12 cellular contexts compared by ENCODE assay signal in the genomic region with DNA sequence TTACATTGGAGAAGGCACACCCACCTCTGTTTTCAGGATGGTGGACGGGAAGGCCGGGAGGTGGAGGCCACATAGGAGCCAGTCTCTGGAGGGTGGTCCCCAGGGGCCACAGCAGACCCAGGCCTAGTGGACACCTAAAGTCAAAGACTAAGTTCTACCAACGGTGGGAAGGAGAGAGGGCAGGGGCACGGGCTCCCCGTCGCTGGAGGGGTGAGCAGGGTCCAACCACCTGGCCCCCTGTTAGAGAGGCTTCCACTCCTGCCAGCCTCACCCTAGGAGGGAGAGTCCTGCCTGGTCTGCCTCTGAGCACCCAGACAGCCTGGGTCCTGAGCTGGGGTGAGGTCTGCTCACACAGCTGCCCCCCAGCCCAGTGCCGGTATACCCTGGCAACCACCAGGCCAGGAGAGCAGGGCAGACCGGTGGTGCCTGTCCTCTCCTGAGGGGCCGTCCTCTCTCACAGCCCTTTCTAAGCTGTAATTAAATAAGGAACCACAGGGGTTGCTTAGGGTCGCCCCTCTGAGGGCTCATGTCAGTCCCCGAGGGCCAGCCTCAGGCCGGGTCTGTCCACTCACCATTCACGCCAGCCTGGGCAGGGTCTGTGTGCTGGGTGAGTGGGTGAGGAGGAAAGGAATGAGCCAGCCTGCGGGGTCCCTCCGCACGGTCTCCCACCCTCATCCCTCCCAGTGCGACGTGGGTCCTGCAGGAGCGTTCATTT. TPM values are rescaled to one million over a fixed set of nuclear protein-coding genes. Genes with fewer than 3 reads are reported as not detected.
DNase-seq lines count a peak whose midpoint lies in the region; ATAC-seq, FAIRE-seq and TF ChIP-seq lines count a peak whose summit lies in the region.
"Had no signal": no experiment of that assay in that cellular context is flagged by ENCODE, and none has a peak within 500 bp of the region (broad histone marks: within the 10 kb centered on the region; RNA-seq: fewer than 3 reads in every experiment).

No MANE protein-coding gene starts in this region.

- no peaks in the 10 kb centered on the region for H3K9me2 ChIP-seq in GM23248 (ENCODE audit: insufficient read depth)

- no peaks in the 10 kb centered on the region; the same call in 1 of the 2 replicates for H3K36me3 ChIP-seq in GM23248 (ENCODE audit: low read depth)
- peaks cover 5% of the 10 kb centered on the region for H3K36me3 ChIP-seq in astrocyte (ENCODE audit: insufficient read depth, low read length)
- H3K36me3 ChIP-seq in mesenchymal stem cell (ENCODE audit: control insufficient read depth in 1 of 2, insufficient read depth in 2 of 2, low read depth in 1 of 2, low read length in 2 of 2) = peaks cover 10 to 52% of the 10 kb centered on the region in 2 experiments
- no peaks in the 10 kb centered on the region for H3K36me3 ChIP-seq in neural progenitor cell

- POLR2A ChIA-PET in A549 (lab: Yijun Ruan, JAX) = no interaction called here

- H3K14ac ChIP-seq in mesenchymal stem cell (ENCODE audit: low read length in 2 of 2) = peak overlapping the region in 1 of 2 experiments; percentile 63

- no peak for TF ChIP-seq POLR2A in A549 (IDR thresholded peaks at IDR 0.05; ENCODE audit: low read length)

- in situ Hi-C loops in GM23248 (cut with MboI) = no loop called here

- H3K27me3 ChIP-seq in GM23248 (replicated peaks; ENCODE audit: insufficient read depth) (no peaks in the 10 kb centered on the region), astrocyte (ENCODE audit: insufficient read depth, low read length) (no peaks in the 10 kb centered on the region), mesenchymal stem cell (ENCODE audit: control insufficient read depth in 1 of 2, insufficient read depth in 1 of 2, low read length in 2 of 2) (no peaks in the 10 kb centered on the region), neural progenitor cell (no peaks in the 10 kb centered on the region)

- H3K4me1 ChIP-seq in A549 (peaks cover 80% of the 10 kb centered on the region), GM23248 (ENCODE audit: insufficient read depth) (peaks cover 16% of the 10 kb centered on the region), astrocyte (ENCODE audit: insufficient read depth, low read length) (peaks cover 62% of the 10 kb centered on the region), mesenchymal stem cell (ENCODE audit: control insufficient read depth, insufficient read depth, low read depth, low read length) (peaks cover 83% of the 10 kb centered on the region), neural progenitor cell (peaks cover 47% of the 10 kb centered on the region)

- no peak for FAIRE-seq in A549 (lab: Jason Lieb, UNC)
- no peak for FAIRE-seq in astrocyte (lab: Jason Lieb, UNC)

- H3K9me3 Mint-ChIP-seq in astrocyte (ENCODE audit: unreplicated experiment) (no peaks in the 10 kb centered on the region), neural progenitor cell (no peaks in the 10 kb centered on the region)

- no peak for DNase-seq in A549 (ENCODE audit: low read depth in 1 of 2, low spot score in 1 of 2)
- DNase-seq in GM23248 = no peak
- no peak for DNase-seq in astrocyte (ENCODE audit: low read depth)
- DNase-seq in mesenchymal stem cell = no peak
- DNase-seq in neural progenitor cell (ENCODE audit: low spot score) = no peak
- no peak for DNase-seq in activated CD4-positive, alpha-beta T cell treated with anti-CD3 and anti-CD28 coated beads for 48 hours
- no peak for DNase-seq in GM19240 (ENCODE audit: insufficient read length, low spot score)
- DNase-seq in hippocampal formation (lab: John Stamatoyannopoulos, UW) = no peak
- DNase-seq: activated CD4-positive, CD25-positive, alpha-beta regulatory T cell treated with anti-CD3 and anti-CD28 coated beads, Interleukin-2, amount 50 U/mL, for 72 hours; DMS153; NCI-H1105 treated with DMSO at 0.1 percent for 48 hours had no signal

- H4K20me1 ChIP-seq in GM23248 (ENCODE audit: insufficient read depth) = peaks cover 3% of the 10 kb centered on the region; the same call in 1 of the 2 replicates
- H4K20me1 ChIP-seq in astrocyte (ENCODE audit: insufficient read depth, low read length) = peaks cover 68% of the 10 kb centered on the region
- peaks cover 29% of the 10 kb centered on the region for H4K20me1 ChIP-seq in neural progenitor cell (ENCODE audit: low read depth)

- H3K27ac ChIP-seq in A549 (peak overlapping the region in 1 of 2 experiments; percentile 98; a peak in 3 of 6 replicates), GM23248 (no peak overlapping the region), astrocyte (ENCODE audit: low read depth, low read length) (no peak overlapping the region), mesenchymal stem cell (ENCODE audit: low read length, poor library complexity, severe bottlenecking) (no peak overlapping the region), neural progenitor cell (no peak overlapping the region)
- H3K27ac ChIP-seq: parathyroid adenoma had no signal

- TF ChIP-seq CTCF in A549 (IDR thresholded peaks at IDR 0.05) (no peak), astrocyte (IDR thresholded peaks at IDR 0.05; ENCODE audit: insufficient read depth, low read depth, low read length) (no peak), neural progenitor cell (IDR thresholded peaks at IDR 0.05) (no peak)

- H3F3A ChIP-seq in GM23248 (ENCODE audit: insufficient read depth) (0 out of 2 replicates have a peak, but pooled peaks cover 7% of the 10 kb centered on the region), neural progenitor cell (ENCODE audit: low read depth) (peaks cover 20% of the 10 kb centered on the region)

- peak overlapping the region in 1 of 2 experiments; percentile 7 for H2BK12ac ChIP-seq in mesenchymal stem cell (ENCODE audit: low read length in 2 of 2)

- TF ChIP-seq RAD21 in A549 (conservative IDR thresholded peaks at IDR 0.05 in 1 of 2, IDR thresholded peaks at IDR 0.05 in 1 of 2) = no peak

- H3K4me3 ChIP-seq in A549 = peak overlapping the region; percentile 99; the same call in 1 of the 3 replicates
- 0 out of 2 replicates have a peak overlapping the region, but pooled peaks have one; percentile 93 for H3K4me3 ChIP-seq in GM23248
- H3K4me3 ChIP-seq in astrocyte (ENCODE audit: insufficient read depth, low read depth, low read length) = peak overlapping the region; percentile 89
- H3K4me3 ChIP-seq in mesenchymal stem cell (ENCODE audit: insufficient read depth in 1 of 2, low read depth in 1 of 2, low read length in 2 of 2) = no peak overlapping the region
- H3K4me3 ChIP-seq in neural progenitor cell = no peak overlapping the region

- H3K4me1 Mint-ChIP-seq in astrocyte (ENCODE audit: low read depth, unreplicated experiment) (peaks cover 19% of the 10 kb centered on the region), neural progenitor cell (peaks cover 15% of the 10 kb centered on the region)

- no peak for TF ChIP-seq EP300 in A549 (IDR thresholded peaks at IDR 0.05)

- WGBS in A549 (ENCODE audit: missing lambda C conversion rate) = 84% methylated on average over 18 of the region's 19 CpGs
- 87 to 88% methylated on average over 18 to 19 of the region's 19 CpGs for WGBS in GM23248 (ENCODE audit: low coverage in 1 of 2, low lambda C conversion rate in 2 of 2, missing lambda C conversion rate in 2 of 2), 2 experiments
- 85% methylated on average over 18 of the region's 19 CpGs for WGBS in mesenchymal stem cell

- H3K27ac Mint-ChIP-seq in astrocyte (ENCODE audit: unreplicated experiment) = no peak overlapping the region
- H3K27ac Mint-ChIP-seq in neural progenitor cell = no peak overlapping the region

- H2AK5ac ChIP-seq in mesenchymal stem cell (ENCODE audit: low read length, severe bottlenecking) = no peak overlapping the region

- H4K8ac ChIP-seq in mesenchymal stem cell (ENCODE audit: low read length) = no peak overlapping the region

- no peak overlapping the region for H2BK120ac ChIP-seq in mesenchymal stem cell (ENCODE audit: low read depth, low read length)

- peak overlapping the region; percentile 36 for H2BK15ac ChIP-seq in mesenchymal stem cell (ENCODE audit: low read depth, poor library complexity, severe bottlenecking)

- H3K23ac ChIP-seq in mesenchymal stem cell (ENCODE audit: low read length in 2 of 2) = peak overlapping the region in 1 of 2 experiments; percentile 86

- CTCF ChIA-PET in A549 (lab: Yijun Ruan, JAX) = interaction anchor here (1.6 to 13.1 kb wide), 4 partner anchors 10 to 31 kb away, joined by 8 to 143 read pairs (median 17); a partner anchor contains a TSS

- H2AFZ ChIP-seq in GM23248 (no peak overlapping the region), astrocyte (ENCODE audit: low read depth, low read length) (no peak overlapping the region), mesenchymal stem cell (ENCODE audit: low read depth, low read length) (no peak overlapping the region), neural progenitor cell (replicated peaks) (no peak overlapping the region)
- H2AFZ ChIP-seq: parathyroid adenoma had no signal

- peak overlapping the region; percentile 86 for H3K4me2 ChIP-seq in A549
- no peak overlapping the region for H3K4me2 ChIP-seq in GM23248 (ENCODE audit: unreplicated experiment)
- peak overlapping the region; percentile 91 for H3K4me2 ChIP-seq in astrocyte (ENCODE audit: low read length)
- peak overlapping the region; percentile 58 for H3K4me2 ChIP-seq in mesenchymal stem cell (ENCODE audit: low read length, poor library complexity, severe bottlenecking)
- no peak overlapping the region for H3K4me2 ChIP-seq in neural progenitor cell

- H3K18ac ChIP-seq in mesenchymal stem cell (ENCODE audit: low read depth in 1 of 2, low read length in 2 of 2) = no peak overlapping the region

- H4K91ac ChIP-seq in mesenchymal stem cell (ENCODE audit: low read length) = peak overlapping the region; percentile 58

- H3K4ac ChIP-seq in mesenchymal stem cell (ENCODE audit: low read depth in 1 of 2, low read length in 2 of 2) = no peak overlapping the region

- no peak for ATAC-seq in A549

- H3K27me3 Mint-ChIP-seq in astrocyte (ENCODE audit: low read depth, unreplicated experiment) (no peaks in the 10 kb centered on the region), neural progenitor cell (ENCODE audit: insufficient read depth, low read depth) (peaks cover 5% of the 10 kb centered on the region)

- peak overlapping the region; percentile 85 for H3K4me3 Mint-ChIP-seq in astrocyte (ENCODE audit: unreplicated experiment)
- H3K4me3 Mint-ChIP-seq in neural progenitor cell = no peak overlapping the region

- H3K9me3 ChIP-seq in A549 (no peaks in the 10 kb centered on the region), GM23248 (ENCODE audit: low read depth) (no peaks in the 10 kb centered on the region), astrocyte (ENCODE audit: insufficient read depth, low read depth, low read length) (no peaks in the 10 kb centered on the region), mesenchymal stem cell (ENCODE audit: control insufficient read depth, low read length) (no peaks in the 10 kb centered on the region), neural progenitor cell (ENCODE audit: low read depth) (no peaks in the 10 kb centered on the region)

- peaks cover 9% of the 10 kb centered on the region for H3K36me3 Mint-ChIP-seq in astrocyte (ENCODE audit: low read depth, unreplicated experiment)
- no peaks in the 10 kb centered on the region for H3K36me3 Mint-ChIP-seq in neural progenitor cell

- H2BK5ac ChIP-seq in mesenchymal stem cell (ENCODE audit: low read depth, low read length, poor library complexity, severe bottlenecking) = no peak overlapping the region

- H3K79me1 ChIP-seq in mesenchymal stem cell (replicated peaks; ENCODE audit: low read length, poor library complexity, severe bottlenecking) = no peaks in the 10 kb centered on the region

- H3K9ac ChIP-seq in GM23248 (peak overlapping the region; percentile 8; the same call in 1 of the 2 replicates), astrocyte (ENCODE audit: low read length) (peak overlapping the region; percentile 88), mesenchymal stem cell (ENCODE audit: low read length) (peak overlapping the region; percentile 93), neural progenitor cell (no peak overlapping the region)
- H3K9ac ChIP-seq: parathyroid adenoma had no signal

- H3K79me2 ChIP-seq in GM23248 (ENCODE audit: insufficient read depth) = peaks cover 71% of the 10 kb centered on the region
- H3K79me2 ChIP-seq in astrocyte (ENCODE audit: insufficient read depth, low read length) = peaks cover 70% of the 10 kb centered on the region
- peaks cover 26% of the 10 kb centered on the region for H3K79me2 ChIP-seq in neural progenitor cell (ENCODE audit: low read depth)

RNA-seq across cellular contexts. Expression of a gene that starts 2.3 kb away (rescaled TPM):
- polyA plus RNA-seq in A549 (2011; rRNA removed) (23.6 and 24.7 TPM in 2 replicates), A549 (2017; fragmentation: RNase III; extraction: RNeasy Plus Mini Kit Qiagen cat#74134 plus additional on column Dnase treatment) (71.2 to 76.6 TPM (median 72.0 TPM) in 3 replicates), GM23248 (2016; fragmentation: Nextera tagmentation; extraction: Ambion mirVana) (23.0 and 24.2 TPM in 2 replicates)
- polyA plus RNA-seq in A549 (2012; cell fraction: cytosol; rRNA removed) = 68.4 and 94.0 TPM in 2 replicates
- 224 and 375 TPM in 2 replicates for polyA plus RNA-seq in A549 (2012; cell fraction: nucleus; rRNA removed)
- polyA minus RNA-seq in A549 (2011; rRNA and poly(A)+ RNA removed) = 19.6 and 27.7 TPM in 2 replicates
- 53.3 and 62.1 TPM in 2 replicates for total RNA-seq in GM23248 (2014; rRNA removed; shearing (Covaris generic))
- total RNA-seq in astrocyte (111 and 126 TPM in 2 replicates), neural progenitor cell (ENCODE audit: low replicate concordance) (7.8 and 24.0 TPM in 2 replicates)
- 59.1 TPM for polyA plus RNA-seq in mesenchymal stem cell (2013, experiment 1 of 2)
- polyA plus RNA-seq in mesenchymal stem cell (2013, experiment 2 of 2) = 55.9 TPM

RNA-seq across cellular contexts. Expression of a gene that starts 32.3 kb away (rescaled TPM):
- polyA plus RNA-seq in A549 (2011; rRNA removed) (8.8 and 10.1 TPM in 2 replicates), A549 (2017; fragmentation: RNase III; extraction: RNeasy Plus Mini Kit Qiagen cat#74134 plus additional on column Dnase treatment) (6.2 to 8.3 TPM (median 7.4 TPM) in 3 replicates), GM23248 (2016; fragmentation: Nextera tagmentation; extraction: Ambion mirVana) (6.6 and 7.1 TPM in 2 replicates)
- 6.0 and 6.2 TPM in 2 replicates for polyA plus RNA-seq in A549 (2012; cell fraction: cytosol; rRNA removed)
- polyA plus RNA-seq in A549 (2012; cell fraction: nucleus; rRNA removed) = 17.9 and 19.6 TPM in 2 replicates
- polyA minus RNA-seq in A549 (2011; rRNA and poly(A)+ RNA removed) = 6.5 and 9.5 TPM in 2 replicates
- total RNA-seq in GM23248 (2014; rRNA removed; shearing (Covaris generic)) = 3.7 and 4.7 TPM in 2 replicates
- total RNA-seq in astrocyte (4.4 and 5.8 TPM in 2 replicates), neural progenitor cell (ENCODE audit: low replicate concordance) (25.3 and 26.4 TPM in 2 replicates)
- 5.2 TPM for polyA plus RNA-seq in mesenchymal stem cell (2013, experiment 1 of 2)
- 4.8 TPM for polyA plus RNA-seq in mesenchymal stem cell (2013, experiment 2 of 2)

Comparison
In these comparisons a context has a peak if more than half of its experiments do, and no peak if none do; other contexts are left out.
1. H3K4me2 ChIP-seq: peak in A549 (single experiment), astrocyte (single experiment) and mesenchymal stem cell (single experiment); none in GM23248 (single experiment) and neural progenitor cell (single experiment).
2. H3K4me3 ChIP-seq: peak in A549 (single experiment), GM23248 (single experiment) and astrocyte (single experiment); none in mesenchymal stem cell (0 of 2) and neural progenitor cell (single experiment).